Comparison of ENCODE assay signal across 1 cellular context in the genomic region with DNA sequence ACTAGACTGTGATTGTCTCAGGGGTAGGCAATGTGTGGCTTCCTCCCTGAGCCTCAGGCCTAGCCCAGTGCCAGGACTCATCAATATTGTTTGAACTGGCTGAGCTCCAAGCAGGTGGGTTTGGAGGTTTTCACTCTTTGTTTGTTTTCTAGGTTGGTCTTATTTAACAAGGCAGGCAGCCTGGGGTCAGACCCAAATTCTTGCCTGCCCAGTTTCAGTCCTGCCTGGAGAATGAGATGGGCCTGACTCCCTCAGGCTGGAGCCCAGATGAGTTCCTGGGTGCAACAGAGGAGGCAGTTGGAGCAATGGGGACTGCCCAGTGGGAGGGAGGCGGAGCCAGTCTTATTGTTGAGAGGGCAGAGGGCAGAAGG.
TF ChIP-seq lines count a peak whose summit lies in the region.

No MANE protein-coding gene starts in this region.

TF ChIP-seq in SK-N-SH treated with all-trans-retinoic acid at 6 μM for 48 hours, 23 proteins besides CTCF, POLR2A, EP300 and RAD21 (continued from another document):
- TF ChIP-seq, protein P1, sequence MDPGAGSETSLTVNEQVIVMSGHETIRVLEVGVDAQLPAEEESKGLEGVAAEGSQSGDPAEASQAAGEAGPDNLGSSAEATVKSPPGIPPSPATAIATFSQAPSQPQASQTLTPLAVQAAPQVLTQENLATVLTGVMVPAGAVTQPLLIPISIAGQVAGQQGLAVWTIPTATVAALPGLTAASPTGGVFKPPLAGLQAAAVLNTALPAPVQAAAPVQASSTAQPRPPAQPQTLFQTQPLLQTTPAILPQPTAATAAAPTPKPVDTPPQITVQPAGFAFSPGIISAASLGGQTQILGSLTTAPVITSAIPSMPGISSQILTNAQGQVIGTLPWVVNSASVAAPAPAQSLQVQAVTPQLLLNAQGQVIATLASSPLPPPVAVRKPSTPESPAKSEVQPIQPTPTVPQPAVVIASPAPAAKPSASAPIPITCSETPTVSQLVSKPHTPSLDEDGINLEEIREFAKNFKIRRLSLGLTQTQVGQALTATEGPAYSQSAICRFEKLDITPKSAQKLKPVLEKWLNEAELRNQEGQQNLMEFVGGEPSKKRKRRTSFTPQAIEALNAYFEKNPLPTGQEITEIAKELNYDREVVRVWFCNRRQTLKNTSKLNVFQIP (CRISPR knock-in tag; IDR thresholded peaks at IDR 0.05; ENCODE audit: borderline replicate concordance, low read depth) = no peak
- TF ChIP-seq ZNF565 (CRISPR knock-in tag; conservative IDR thresholded peaks at IDR 0.05; ENCODE audit: low read depth) = no peak
- TF ChIP-seq ZFP30 (CRISPR knock-in tag; IDR thresholded peaks at IDR 0.05) = no peak
- TF ChIP-seq TCF4 (CRISPR knock-in tag; IDR thresholded peaks at IDR 0.05; ENCODE audit: borderline replicate concordance) = no peak
- TF ChIP-seq, protein P2, sequence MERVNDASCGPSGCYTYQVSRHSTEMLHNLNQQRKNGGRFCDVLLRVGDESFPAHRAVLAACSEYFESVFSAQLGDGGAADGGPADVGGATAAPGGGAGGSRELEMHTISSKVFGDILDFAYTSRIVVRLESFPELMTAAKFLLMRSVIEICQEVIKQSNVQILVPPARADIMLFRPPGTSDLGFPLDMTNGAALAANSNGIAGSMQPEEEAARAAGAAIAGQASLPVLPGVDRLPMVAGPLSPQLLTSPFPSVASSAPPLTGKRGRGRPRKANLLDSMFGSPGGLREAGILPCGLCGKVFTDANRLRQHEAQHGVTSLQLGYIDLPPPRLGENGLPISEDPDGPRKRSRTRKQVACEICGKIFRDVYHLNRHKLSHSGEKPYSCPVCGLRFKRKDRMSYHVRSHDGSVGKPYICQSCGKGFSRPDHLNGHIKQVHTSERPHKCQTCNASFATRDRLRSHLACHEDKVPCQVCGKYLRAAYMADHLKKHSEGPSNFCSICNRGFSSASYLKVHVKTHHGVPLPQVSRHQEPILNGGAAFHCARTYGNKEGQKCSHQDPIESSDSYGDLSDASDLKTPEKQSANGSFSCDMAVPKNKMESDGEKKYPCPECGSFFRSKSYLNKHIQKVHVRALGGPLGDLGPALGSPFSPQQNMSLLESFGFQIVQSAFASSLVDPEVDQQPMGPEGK (CRISPR knock-in tag; IDR thresholded peaks at IDR 0.05; ENCODE audit: borderline replicate concordance) = no peak
- TF ChIP-seq RARB (CRISPR knock-in tag; IDR thresholded peaks at IDR 0.05) = no peak
- no peak for TF ChIP-seq BACH2 (CRISPR knock-in tag; IDR thresholded peaks at IDR 0.05; ENCODE audit: borderline replicate concordance)
- TF ChIP-seq SNAI2 (CRISPR knock-in tag; IDR thresholded peaks at IDR 0.05) = no peak
